14 cellular contexts compared by ENCODE assay signal in the genomic region with DNA sequence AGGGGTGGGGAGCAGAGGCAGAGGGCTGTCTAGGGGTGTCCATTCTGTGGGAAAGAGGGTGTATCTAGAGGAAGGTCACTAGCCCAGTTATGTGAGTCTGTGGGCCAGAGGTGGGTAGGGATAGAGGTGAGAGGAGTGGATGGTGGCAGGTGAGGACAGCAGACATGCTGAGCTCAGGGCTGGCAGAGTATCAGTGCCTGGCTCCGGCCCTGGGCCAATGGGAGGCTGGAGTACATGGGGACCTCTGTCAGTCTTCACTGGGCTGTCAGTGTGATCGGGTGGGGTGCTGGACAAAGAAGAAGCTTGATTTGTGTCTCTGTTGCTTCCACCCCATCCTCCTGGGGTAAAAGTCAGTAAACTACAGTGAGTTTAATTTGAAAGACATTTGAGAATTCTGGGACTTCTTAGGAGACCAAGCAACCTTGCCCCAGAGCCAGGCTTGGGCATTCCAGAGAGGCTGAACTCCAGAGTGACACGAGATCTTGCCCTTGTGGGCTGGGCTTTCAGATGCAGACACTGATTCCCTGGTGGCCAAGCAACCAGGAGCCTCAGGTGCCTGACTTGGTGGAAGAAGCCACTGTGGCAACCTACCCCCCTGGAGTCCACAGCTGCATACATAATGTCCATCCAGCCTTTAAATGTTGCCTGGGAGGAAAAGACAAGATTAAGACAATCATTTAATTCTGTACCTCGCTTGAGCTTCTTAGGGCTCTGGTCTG.
"Had no signal": no experiment of that assay in that cellular context is flagged by ENCODE, and none has a peak within 500 bp of the region (broad histone marks: within the 10 kb centered on the region; RNA-seq: fewer than 3 reads in every experiment).

No MANE protein-coding gene starts in this region.

- ATAC-seq: stimulated activated naive CD8-positive, alpha-beta T cell treated with anti-CD3 and anti-CD28 coated beads, Interleukin-15, amount 100 ng/mL, for 72 hours had no signal

- H3K4me2 ChIP-seq: neural progenitor cell had no signal

- H3K36me3 Mint-ChIP-seq: activated naive CD4-positive, alpha-beta T cell treated with anti-CD3 and anti-CD28 coated beads, Interleukin-2, amount 50 U/mL, for 24 hours; neural progenitor cell had no signal

- H3K27me3 ChIP-seq: esophagus muscularis mucosa, neural progenitor cell had no signal

- H3K4me1 ChIP-seq: esophagus muscularis mucosa, neural progenitor cell, parathyroid adenoma had no signal

- H3K27me3 Mint-ChIP-seq: activated CD4-positive, alpha-beta T cell treated with anti-CD3 and anti-CD28 coated beads, Interleukin-2, amount 10 ng/mL, durations not matched to agents 7 days and 5 days; activated naive CD4-positive, alpha-beta T cell treated with anti-CD3 and anti-CD28 coated beads, Interleukin-2, amount 50 U/mL, for 24 hours; stimulated activated naive CD8-positive, alpha-beta T cell treated with anti-CD3 and anti-CD28 coated beads, Interleukin-15, amount 100 ng/mL, for 72 hours had no signal

- H3K9ac ChIP-seq: neural progenitor cell, parathyroid adenoma had no signal

- H3K27ac Mint-ChIP-seq: activated B cell treated with CpG ODN at 0.5 μM for 24 hours; activated CD4-positive, alpha-beta T cell treated with anti-CD3 and anti-CD28 coated beads, Interleukin-2, amount 10 ng/mL, durations not matched to agents 7 days and 5 days; activated naive CD4-positive, alpha-beta T cell treated with anti-CD3 and anti-CD28 coated beads, Interleukin-2, amount 50 U/mL, for 24 hours; activated T-helper 2 cell treated with anti-CD3 and anti-CD28 coated beads, Interferon-gamma antibody, Interleukin-2, Interleukin-4, amounts not matched to agents 10 μg/mL and 5 μg/mL and 100 μg/mL, durations not matched to agents 14 hours and 24 hours and 36 hours; neural progenitor cell; stimulated activated naive CD8-positive, alpha-beta T cell treated with anti-CD3 and anti-CD28 coated beads, Interleukin-15, amount 100 ng/mL, for 72 hours had no signal

- H2AFZ ChIP-seq: neural progenitor cell, parathyroid adenoma had no signal

- H3K4me1 Mint-ChIP-seq: activated B cell treated with CpG ODN at 0.5 μM for 24 hours; activated CD4-positive, alpha-beta T cell treated with anti-CD3 and anti-CD28 coated beads, Interleukin-2, amount 10 ng/mL, durations not matched to agents 7 days and 5 days; activated naive CD4-positive, alpha-beta T cell treated with anti-CD3 and anti-CD28 coated beads, Interleukin-2, amount 50 U/mL, for 24 hours; neural progenitor cell; stimulated activated naive CD8-positive, alpha-beta T cell treated with anti-CD3 and anti-CD28 coated beads, Interleukin-15, amount 100 ng/mL, for 72 hours had no signal

- H3K4me3 Mint-ChIP-seq: activated B cell treated with CpG ODN at 0.5 μM for 24 hours; activated CD4-positive, alpha-beta T cell treated with anti-CD3 and anti-CD28 coated beads, Interleukin-2, amount 10 ng/mL, durations not matched to agents 7 days and 5 days; activated naive CD4-positive, alpha-beta T cell treated with anti-CD3 and anti-CD28 coated beads, Interleukin-2, amount 50 U/mL, for 24 hours; neural progenitor cell; stimulated activated naive CD8-positive, alpha-beta T cell treated with anti-CD3 and anti-CD28 coated beads, Interleukin-15, amount 100 ng/mL, for 72 hours had no signal

- DNase-seq: activated B cell treated with CpG ODN at 0.5 μM for 24 hours; activated CD4-positive, alpha-beta T cell treated with anti-CD3 and anti-CD28 coated beads, Interleukin-2, amount 10 ng/mL, durations not matched to agents 7 days and 5 days; activated T-cell treated with anti-CD3 and anti-CD28 coated beads, Interleukin-2, amount 50 U/mL, for 1 hour; hippocampal formation; kidney glomerular epithelial cell; SW 1271 had no signal

- H3K79me2 ChIP-seq: parathyroid adenoma had no signal

- H3K27ac ChIP-seq: cardiac muscle cell, esophagus muscularis mucosa, neural progenitor cell, parathyroid adenoma had no signal

- H3K9me3 Mint-ChIP-seq: activated CD4-positive, alpha-beta T cell treated with anti-CD3 and anti-CD28 coated beads, Interleukin-2, amount 10 ng/mL, durations not matched to agents 7 days and 5 days; activated naive CD4-positive, alpha-beta T cell treated with anti-CD3 and anti-CD28 coated beads, Interleukin-2, amount 50 U/mL, for 24 hours; activated T-helper 2 cell treated with anti-CD3 and anti-CD28 coated beads, Interferon-gamma antibody, Interleukin-2, Interleukin-4, amounts not matched to agents 10 μg/mL and 5 μg/mL and 100 μg/mL, durations not matched to agents 14 hours and 24 hours and 36 hours; stimulated activated naive CD8-positive, alpha-beta T cell treated with anti-CD3 and anti-CD28 coated beads, Interleukin-15, amount 100 ng/mL, for 72 hours had no signal

- H3K36me3 ChIP-seq: cardiac muscle cell, neural progenitor cell had no signal

- H3K4me3 ChIP-seq: cardiac muscle cell, esophagus muscularis mucosa, lung, neural progenitor cell had no signal
